8 cellular contexts compared by ENCODE assay signal in genomic region chr5:52709171-52709925, GRCh38.
DNase-seq lines count a peak whose midpoint lies in the region; ATAC-seq and TF ChIP-seq lines count a peak whose summit lies in the region.

No MANE protein-coding gene starts in this region.

- dilution Hi-C loops in mammary epithelial cell (cut with HindIII; ENCODE audit: low sequenced_read_pairs): no loop called here

- in situ Hi-C loops in mammary epithelial cell (cut with MboI; ENCODE audit: low sequenced_read_pairs in 2 of 2): no loop called here

- no peaks in the 10 kb centered on the region for H4K20me1 ChIP-seq in mammary epithelial cell (ENCODE audit: insufficient read depth, low read length)

- H3K9me3 ChIP-seq in breast epithelium (no peaks in the 10 kb centered on the region), mammary epithelial cell (replicated peaks; ENCODE audit: insufficient read depth, low read length) (no peaks in the 10 kb centered on the region), gastroesophageal sphincter (no peaks in the 10 kb centered on the region)

- no peak overlapping the region for H3K4me2 ChIP-seq in mammary epithelial cell (ENCODE audit: insufficient read depth, low read depth, low read length)

- WGBS in mammary epithelial cell (ENCODE audit: low coverage, missing lambda C conversion rate): 23% methylated on average over 6 of the region's 6 CpGs
- WGBS in gastroesophageal sphincter (ENCODE audit: low coverage in 1 of 2), 2 donors: 44 to 57% methylated on average over 1 to 6 of the region's 6 CpGs

- TF ChIP-seq EP300 in gastroesophageal sphincter (IDR thresholded peaks at IDR 0.05): no peak

- TF ChIP-seq POLR2A in breast epithelium (IDR thresholded peaks at IDR 0.05) (no peak), gastroesophageal sphincter (IDR thresholded peaks at IDR 0.05) (no peak)

- no peak overlapping the region for H3K9ac ChIP-seq in mammary epithelial cell (ENCODE audit: insufficient read depth, low read length)

- H3K27ac ChIP-seq in breast epithelium (peak overlapping the region; percentile 12 to 45), mammary epithelial cell (ENCODE audit: insufficient read depth, low read depth, low read length) (no peak overlapping the region), gastroesophageal sphincter (no peak overlapping the region)

- H3K27me3 ChIP-seq in breast epithelium (no peaks in the 10 kb centered on the region), mammary epithelial cell (ENCODE audit: insufficient read depth, low read length) (no peaks in the 10 kb centered on the region), gastroesophageal sphincter (no peaks in the 10 kb centered on the region)

- H3K4me1 Mint-ChIP-seq in MCF 10A (ENCODE audit: insufficient read depth, unreplicated experiment): no peaks in the 10 kb centered on the region

- no peaks in the 10 kb centered on the region for H3K36me3 ChIP-seq in breast epithelium
- no peaks in the 10 kb centered on the region for H3K36me3 ChIP-seq in mammary epithelial cell (ENCODE audit: insufficient read depth, low read length)
- H3K36me3 ChIP-seq in gastroesophageal sphincter: no peaks in the 10 kb centered on the region

- ATAC-seq in HG03378 (IDR thresholded peaks at IDR 0.05; ENCODE audit: unreplicated experiment) (peak; percentile 86), gastroesophageal sphincter (no peak)
- ATAC-seq in stimulated activated naive CD8-positive, alpha-beta T cell treated with anti-CD3 and anti-CD28 coated beads, Interleukin-15, Interleukin-2, amounts not matched to agents 100 U/mL and 50 U/mL, for 24 hours: peak; percentile 80

- no peak overlapping the region for H3K4me3 ChIP-seq in breast epithelium
- no peak overlapping the region for H3K4me3 ChIP-seq in mammary epithelial cell (replicated peaks in 1 of 3; ENCODE audit: insufficient read depth in 1 of 3, low read depth in 2 of 3, low read length in 3 of 3)
- H3K4me3 ChIP-seq in gastroesophageal sphincter: no peak overlapping the region

- H2AFZ ChIP-seq in mammary epithelial cell (ENCODE audit: low read depth, low read length): peak overlapping the region; percentile 18

- H3K36me3 Mint-ChIP-seq in MCF 10A (ENCODE audit: insufficient read depth, unreplicated experiment): no peaks in the 10 kb centered on the region

- H3K4me1 ChIP-seq in breast epithelium (no peaks in the 10 kb centered on the region), mammary epithelial cell (ENCODE audit: insufficient read depth, low read length) (peaks cover 16% of the 10 kb centered on the region), gastroesophageal sphincter (peaks cover 0 to 5% (median 0%) of the 10 kb centered on the region in 3 donors)

- H3K27ac Mint-ChIP-seq in MCF 10A (ENCODE audit: low read depth, unreplicated experiment): no peak overlapping the region

- TF ChIP-seq CTCF in breast epithelium (IDR thresholded peaks at IDR 0.05): no peak
- TF ChIP-seq CTCF in MCF 10A (IDR thresholded peaks at IDR 0.05; ENCODE audit: unreplicated experiment): no peak
- no peak for TF ChIP-seq CTCF in mammary epithelial cell (conservative IDR thresholded peaks at IDR 0.05 in 1 of 2, IDR thresholded peaks at IDR 0.05 in 1 of 2; ENCODE audit: extremely low read depth in 1 of 2, insufficient read depth in 1 of 2, low read depth in 1 of 2, low read length in 2 of 2)
- TF ChIP-seq CTCF in gastroesophageal sphincter (IDR thresholded peaks at IDR 0.05): no peak

- H3K79me2 ChIP-seq in mammary epithelial cell (ENCODE audit: insufficient read depth, low read length): no peaks in the 10 kb centered on the region

- no peaks in the 10 kb centered on the region for H3K9me3 Mint-ChIP-seq in MCF 10A (ENCODE audit: unreplicated experiment)

- H3K27me3 Mint-ChIP-seq in MCF 10A (ENCODE audit: insufficient read depth, unreplicated experiment): no peaks in the 10 kb centered on the region

- intact Hi-C loops in breast epithelium (cut with DNase I; ENCODE audit: low total_unique reads): no loop called here
- intact Hi-C loops in MCF 10A (cut with micrococcal nuclease): no loop called here
- intact Hi-C loops in mammary epithelial cell (cut with micrococcal nuclease): no loop called here

- H3K4me3 Mint-ChIP-seq in MCF 10A (ENCODE audit: unreplicated experiment): no peak overlapping the region

- POLR2A ChIA-PET in MCF 10A (lab: Yijun Ruan, JAX): no interaction called here

- CTCF ChIA-PET in MCF 10A (lab: Yijun Ruan, JAX) (interaction anchor here (0.6 kb wide), 1 partner anchor 44 kb away, joined by 3 read pairs; no protein-coding TSS in a partner anchor), mammary epithelial cell (lab: Charles Lee; ENCODE audit: low non-redundant PET) (interaction anchor here (0.6 kb wide), 1 partner anchor 16 kb away, joined by 4 read pairs; no protein-coding TSS in a partner anchor)

- DNase-seq in breast epithelium (ENCODE audit: low spot score in 2 of 2) (no peak), MCF 10A (ENCODE audit: unreplicated experiment) (no peak), mammary epithelial cell (peak; percentile 74), NCI-H446 (lab: John Stamatoyannopoulos, UW) (no peak), ecto neural progenitor cell (ENCODE audit: low spot score) (no peak)
- no peak for DNase-seq in stimulated activated naive CD8-positive, alpha-beta T cell treated with anti-CD3 and anti-CD28 coated beads, Interleukin-15, Interleukin-2, amounts not matched to agents 100 U/mL and 50 U/mL, for 24 hours

- BruUV-seq in MCF 10A (replicated peaks; lab: Mats Ljungman, UMichigan) (no TSS peak), mammary epithelial cell (replicated peaks; lab: Mats Ljungman, UMichigan) (no TSS peak)

Comparison
In these comparisons a context has a peak if more than half of its experiments do, and no peak if none do; other contexts are left out.
1. H3K27ac ChIP-seq: peak in breast epithelium (2 of 2); none in mammary epithelial cell (single experiment) and gastroesophageal sphincter (0 of 4).